ENCODE assay signal across 8 cellular contexts in the genomic region with DNA sequence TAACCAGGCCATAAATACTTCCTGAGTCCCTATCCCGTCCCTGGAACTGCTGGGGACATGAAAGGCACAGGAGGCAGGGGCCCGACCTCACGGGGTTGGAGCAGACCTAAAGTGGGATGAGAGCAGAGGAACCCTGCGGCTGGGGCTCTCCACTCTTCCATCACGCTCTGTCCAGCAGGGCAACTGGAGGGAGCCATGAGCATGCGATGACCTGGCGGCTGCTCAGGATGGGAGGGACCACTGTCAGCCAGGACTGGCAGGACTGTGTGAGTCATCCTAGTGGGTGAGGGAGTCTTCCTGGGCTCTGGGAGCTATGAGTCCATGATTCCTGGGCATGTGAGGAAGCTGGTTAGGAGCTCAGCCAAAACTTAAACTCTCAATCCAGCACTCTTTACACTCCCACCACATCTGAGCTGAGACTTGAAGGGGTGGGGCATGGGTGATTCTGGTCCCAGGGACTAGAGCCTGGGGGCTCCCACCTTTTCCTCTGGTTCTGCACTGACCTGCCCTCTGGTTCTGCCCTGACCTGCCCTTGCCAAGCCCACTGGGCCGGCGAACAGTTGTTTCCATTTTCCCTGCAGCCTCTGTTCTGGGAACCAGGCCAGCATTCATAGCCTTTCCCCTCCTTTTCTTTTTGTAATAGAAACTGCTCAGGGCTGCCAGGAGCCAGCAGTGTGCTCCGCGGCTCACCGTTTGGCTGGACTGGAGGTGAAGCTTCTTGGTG. TPM values are rescaled to one million over a fixed set of nuclear protein-coding genes. Genes with fewer than 3 reads are reported as not detected.
DNase-seq lines count a peak whose midpoint lies in the region; ATAC-seq and TF ChIP-seq lines count a peak whose summit lies in the region.

No MANE protein-coding gene starts in this region.

- H3K4me3 ChIP-seq in lung (no peak overlapping the region), upper lobe of right lung (peak overlapping the region; percentile 11)

- H3K27ac ChIP-seq in lung (ENCODE audit: low read depth in 1 of 2, low read length in 1 of 2), result peak overlapping the region; percentile 26 to 75
- peak overlapping the region; percentile 42 for H3K27ac ChIP-seq in upper lobe of right lung

- POLR2A ChIA-PET in HEK293T (lab: Yijun Ruan, JAX), result interaction anchor here (1.7 kb wide), 1 partner anchor 48 kb away, joined by 3 read pairs; no protein-coding TSS in a partner anchor

- no peaks in the 10 kb centered on the region for H3K36me3 Mint-ChIP-seq in dendritic cell treated with granulocyte-macrophage colony-stimulating factor and Interleukin-4, amounts not matched to agents 40 ng/mL and 50 ng/mL, for 4 days (ENCODE audit: low read depth)
- no peaks in the 10 kb centered on the region for H3K36me3 Mint-ChIP-seq in natural killer cell

- peak overlapping the region; percentile 20 for H3K27ac Mint-ChIP-seq in dendritic cell treated with granulocyte-macrophage colony-stimulating factor and Interleukin-4, amounts not matched to agents 40 ng/mL and 50 ng/mL, for 4 days
- no peak overlapping the region for H3K27ac Mint-ChIP-seq in natural killer cell

- intact Hi-C loops in dendritic cell treated with granulocyte-macrophage colony-stimulating factor and Interleukin-4, amounts not matched to agents 40 ng/mL and 50 ng/mL, for 4 days (cut with micrococcal nuclease), result loop anchor here (10.0 kb wide), 1 partner anchor 50 kb away; a partner anchor contains a TSS
- intact Hi-C loops in upper lobe of right lung (cut with DNase I) (no loop called here), natural killer cell (cut with micrococcal nuclease) (no loop called here)

- no peak for TF ChIP-seq CTCF in lung (IDR thresholded peaks at IDR 0.05; ENCODE audit: control extremely low read depth, extremely low read depth)
- TF ChIP-seq CTCF in upper lobe of right lung (IDR thresholded peaks at IDR 0.05), result no peak
- TF ChIP-seq CTCF in natural killer cell (IDR thresholded peaks at IDR 0.05), result no peak

- H3K36me3 ChIP-seq in lung (ENCODE audit: control insufficient read depth in 2 of 2, insufficient read depth in 2 of 2, low read length in 2 of 2) (no peaks in the 10 kb centered on the region), upper lobe of right lung (no peaks in the 10 kb centered on the region)

- H3K27me3 ChIP-seq in lung (ENCODE audit: control insufficient read depth, insufficient read depth) (no peaks in the 10 kb centered on the region), upper lobe of right lung (no peaks in the 10 kb centered on the region)

- H3K9me3 ChIP-seq in lung (ENCODE audit: control insufficient read depth in 2 of 2, insufficient read depth in 1 of 2, low read length in 1 of 2) (no peaks in the 10 kb centered on the region), upper lobe of right lung (no peaks in the 10 kb centered on the region)

- no peaks in the 10 kb centered on the region for H3K9me3 Mint-ChIP-seq in dendritic cell treated with granulocyte-macrophage colony-stimulating factor and Interleukin-4, amounts not matched to agents 40 ng/mL and 50 ng/mL, for 4 days
- no peaks in the 10 kb centered on the region for H3K9me3 Mint-ChIP-seq in natural killer cell

- H3K4me3 Mint-ChIP-seq in dendritic cell treated with granulocyte-macrophage colony-stimulating factor and Interleukin-4, amounts not matched to agents 40 ng/mL and 50 ng/mL, for 4 days, result no peak overlapping the region
- H3K4me3 Mint-ChIP-seq in natural killer cell, result no peak overlapping the region

- H3K4me1 ChIP-seq in lung (ENCODE audit: control insufficient read depth in 2 of 2, insufficient read depth in 2 of 2, low read length in 2 of 2) (peaks cover 4 to 18% of the 10 kb centered on the region in 2 donors), upper lobe of right lung (peaks cover 28% of the 10 kb centered on the region)

- 47 to 55% methylated on average over 12 of the region's 12 CpGs for WGBS in lung, 2 donors

- peaks cover 15% of the 10 kb centered on the region for H3K27me3 Mint-ChIP-seq in dendritic cell treated with granulocyte-macrophage colony-stimulating factor and Interleukin-4, amounts not matched to agents 40 ng/mL and 50 ng/mL, for 4 days
- H3K27me3 Mint-ChIP-seq in natural killer cell (ENCODE audit: low read depth in 2 of 2), result peaks cover 4 to 27% of the 10 kb centered on the region in 2 donors

- ATAC-seq in lung (ENCODE audit: insufficient read depth, low FRiP score), result peak; percentile 81
- ATAC-seq in upper lobe of right lung, result peak; percentile 74
- no peak for ATAC-seq in natural killer cell

- peaks cover 32% of the 10 kb centered on the region for H3K4me1 Mint-ChIP-seq in dendritic cell treated with granulocyte-macrophage colony-stimulating factor and Interleukin-4, amounts not matched to agents 40 ng/mL and 50 ng/mL, for 4 days (ENCODE audit: low read depth)
- peaks cover 6 to 15% of the 10 kb centered on the region in 2 donors for H3K4me1 Mint-ChIP-seq in natural killer cell

- CTCF ChIA-PET in HEK293T (lab: Yijun Ruan, JAX), result interaction anchor here (1.0 kb wide), 1 partner anchor 89 kb away, joined by 4 read pairs; no protein-coding TSS in a partner anchor

- DNase-seq in ELF-1 (ENCODE audit: low read depth, low spot score) (peak; percentile 57), NCI-H460 (ENCODE audit: extremely low read depth, low read depth) (peak; percentile 68), lung (ENCODE audit: low spot score) (peak; percentile 67), upper lobe of right lung (peak; percentile 71), HEK293T (ENCODE audit: extremely low spot score) (no peak), natural killer cell (no peak), GM19240 (ENCODE audit: insufficient read length, low spot score) (no peak)

TF ChIP-seq in HEK293T, 16 proteins besides CTCF, POLR2A, EP300 and RAD21:
- TF ChIP-seq LEF1 (IDR thresholded peaks at IDR 0.05; ENCODE audit: borderline replicate concordance) (no peak), HDGF (IDR thresholded peaks at IDR 0.05; ENCODE audit: borderline replicate concordance) (no peak)

RNA-seq across cellular contexts. Expression of a gene that starts 47.1 kb away (rescaled TPM):
- 30.6 and 33.6 TPM in 2 replicates for total RNA-seq in NCI-H460 (2014; rRNA removed; shearing (Covaris generic))
- polyA plus RNA-seq in NCI-H460 (2014; cell fraction: nucleus; rRNA removed), result 18.1 and 27.4 TPM in 2 replicates
- 100 to 1,000 TPM in 1 of 2 donors, 10 to 100 TPM in 1; 71.6 to 114 TPM for total RNA-seq in lung
- 10 to 100 TPM; 52.7 to 65.2 TPM for polyA plus RNA-seq in lung
- 92.4 TPM for total RNA-seq in upper lobe of right lung
- 10 to 100 TPM; 13.1 to 22.2 (median 14.9) TPM for total RNA-seq in natural killer cell

Comparison
In these comparisons a context has a peak if more than half of its experiments do, and no peak if none do; other contexts are left out.
1. DNase-seq: peak in ELF-1 (single experiment), NCI-H460 (single experiment), lung (single experiment) and upper lobe of right lung (single experiment); none in HEK293T (single experiment), natural killer cell (single experiment) and GM19240 (single experiment).
2. ATAC-seq: peak in lung (single experiment) and upper lobe of right lung (single experiment); none in natural killer cell (0 of 3).